In the genomic region with DNA sequence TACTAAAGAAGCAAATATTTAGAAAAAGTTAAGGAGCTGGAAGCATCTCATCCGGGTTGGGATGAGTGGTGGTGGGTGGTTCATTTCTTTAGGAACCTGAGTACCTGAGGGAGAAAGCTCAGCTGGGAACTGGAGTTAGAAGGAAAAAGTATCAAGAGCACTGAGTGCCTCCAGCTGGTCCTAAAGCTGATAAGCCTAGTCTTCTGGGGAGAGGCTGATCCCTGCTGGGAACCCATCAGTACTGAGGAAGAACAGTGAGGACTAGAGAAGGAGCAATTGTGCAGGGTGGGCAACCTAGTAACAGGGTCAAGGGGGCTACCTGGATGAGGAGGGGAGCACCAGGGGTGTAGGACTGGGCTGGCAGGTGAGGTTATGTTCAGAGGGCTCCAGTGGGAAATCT, we compare ENCODE assay signal across 30 cellular contexts.
A peak's percentile ranks its signal among the peaks of the same experiment; 100 is the strongest.
DNase-seq lines count a peak whose midpoint lies in the region; ATAC-seq and TF ChIP-seq lines count a peak whose summit lies in the region.
"Had no signal": no experiment of that assay in that cellular context is flagged by ENCODE, and none has a peak within 500 bp of the region (broad histone marks: within the 10 kb centered on the region; RNA-seq: fewer than 3 reads in every experiment).

No MANE protein-coding gene starts in this region.

- no peaks in the 10 kb centered on the region for H3K4me1 ChIP-seq in HEK293 (ENCODE audit: control insufficient read depth, insufficient read depth, low read length)

- H3K36me3 Mint-ChIP-seq in activated T-cell treated with anti-CD3 and anti-CD28 coated beads, Interleukin-2, amount 50 U/mL, for 24 hours (ENCODE audit: low read depth), result peaks cover 46% of the 10 kb centered on the region
- peaks cover 2% of the 10 kb centered on the region for H3K36me3 Mint-ChIP-seq in chondrocyte (ENCODE audit: low read depth)
- H3K36me3 Mint-ChIP-seq in stimulated activated memory B cell treated with anti-CD40 and anti-IgM and Interleukin-4, amounts not matched to agents 10 μg/mL and 1 μg/mL and 100 μg/mL, for 72 hours, result peaks cover 55% of the 10 kb centered on the region

- no peaks in the 10 kb centered on the region for H3K36me3 ChIP-seq in HEK293 (ENCODE audit: control insufficient read depth in 2 of 2, insufficient read depth in 1 of 2, low read length in 2 of 2)
- H3K36me3 ChIP-seq in brain microvascular endothelial cell (replicated peaks), result no peaks in the 10 kb centered on the region
- H3K36me3 ChIP-seq in H7 (replicated peaks; ENCODE audit: control insufficient read depth, insufficient read depth, low read length), result no peaks in the 10 kb centered on the region
- H3K36me3 ChIP-seq: ovary, suprapubic skin, upper lobe of right lung had no signal

- TF ChIP-seq CTCF in HEK293 (tag by site-specific recombination; IDR thresholded peaks at IDR 0.05) (no peak), chondrocyte (IDR thresholded peaks at IDR 0.05) (no peak), brain microvascular endothelial cell (IDR thresholded peaks at IDR 0.05; ENCODE audit: low read depth, low read length, missing control alignments) (no peak)

- H3K27me3 ChIP-seq in brain microvascular endothelial cell (replicated peaks), result no peaks in the 10 kb centered on the region
- H3K27me3 ChIP-seq in H7 (ENCODE audit: control insufficient read depth, insufficient read depth, low read length), result no peaks in the 10 kb centered on the region
- H3K27me3 ChIP-seq: ovary, suprapubic skin, upper lobe of right lung had no signal

- DNase-seq in activated T-cell treated with anti-CD3 and anti-CD28 coated beads, Interleukin-2, amount 50 U/mL, for 24 hours, result no peak
- DNase-seq in activated T-cell treated with anti-CD3 and anti-CD28 coated beads for 4 hours, result no peak
- DNase-seq in chondrocyte (ENCODE audit: low spot score), result no peak
- DNase-seq in brain microvascular endothelial cell, result no peak
- DNase-seq in HUDEP-2 (lab: John Stamatoyannopoulos, UW; ENCODE audit: unreplicated experiment in 76 of 76), result no peak
- DNase-seq in H7, result no peak
- DNase-seq: activated CD4-positive, alpha-beta T cell treated with anti-CD3 and anti-CD28 coated beads, Interleukin-2, amount 10 ng/mL, durations not matched to agents 24 days and 14 days; activated naive CD4-positive, alpha-beta T cell; activated T-cell treated with anti-CD3 and anti-CD28 coated beads, Interleukin-2, amount 50 U/mL, for 1 hour; AML-193; anterior cingulate cortex; hippocampal formation; left colon; mucosa of descending colon; NCI-H1417 treated with DMSO at 0.1 percent for 48 hours; NCI-H2029 treated with DMSO at 0.1 percent for 48 hours; NCI-H524 treated with DMSO at 0.1 percent for 48 hours; nephron progenitor cell; ovary; stimulated activated CD4-positive, alpha-beta T cell treated with anti-CD3 and anti-CD28 coated beads, Interleukin-15, amount 100 ng/mL, for 24 hours; stimulated activated CD4-positive, alpha-beta T cell treated with anti-CD3 and anti-CD28 coated beads, Interleukin-4, amount 100 ng/mL, for 4 hours; T-helper 9 cell; upper lobe of right lung had no signal

- H3K9me3 Mint-ChIP-seq in activated T-cell treated with anti-CD3 and anti-CD28 coated beads, Interleukin-2, amount 50 U/mL, for 24 hours, result no peaks in the 10 kb centered on the region
- H3K9me3 Mint-ChIP-seq in chondrocyte (ENCODE audit: low read depth), result no peaks in the 10 kb centered on the region
- no peaks in the 10 kb centered on the region for H3K9me3 Mint-ChIP-seq in stimulated activated memory B cell treated with anti-CD40 and anti-IgM and Interleukin-4, amounts not matched to agents 10 μg/mL and 1 μg/mL and 100 μg/mL, for 72 hours

- peak overlapping the region; percentile 26 for H3K27ac Mint-ChIP-seq in activated T-cell treated with anti-CD3 and anti-CD28 coated beads, Interleukin-2, amount 50 U/mL, for 24 hours
- H3K27ac Mint-ChIP-seq in chondrocyte (ENCODE audit: unreplicated experiment), result peak overlapping the region; percentile 11
- peak overlapping the region; percentile 46 for H3K27ac Mint-ChIP-seq in stimulated activated memory B cell treated with anti-CD40 and anti-IgM and Interleukin-4, amounts not matched to agents 10 μg/mL and 1 μg/mL and 100 μg/mL, for 72 hours
- H3K27ac Mint-ChIP-seq: nephron progenitor cell had no signal

- H3K4me1 Mint-ChIP-seq in activated T-cell treated with anti-CD3 and anti-CD28 coated beads, Interleukin-2, amount 50 U/mL, for 24 hours (ENCODE audit: low read depth), result peaks cover 85% of the 10 kb centered on the region
- peaks cover 7% of the 10 kb centered on the region for H3K4me1 Mint-ChIP-seq in chondrocyte (ENCODE audit: low read depth)
- H3K4me1 Mint-ChIP-seq in stimulated activated memory B cell treated with anti-CD40 and anti-IgM and Interleukin-4, amounts not matched to agents 10 μg/mL and 1 μg/mL and 100 μg/mL, for 72 hours, result peaks cover 12% of the 10 kb centered on the region
- H3K4me1 Mint-ChIP-seq: nephron progenitor cell had no signal

- H3K9me3 ChIP-seq in HEK293 (ENCODE audit: control insufficient read depth, insufficient read depth, low read depth, low read length), result no peaks in the 10 kb centered on the region
- H3K9me3 ChIP-seq: A549, mucosa of descending colon, suprapubic skin, upper lobe of right lung had no signal

- H3K4me3 ChIP-seq in HEK293 (ENCODE audit: low read depth, low read length) (no peak overlapping the region), brain microvascular endothelial cell (ENCODE audit: low read depth, low read length) (no peak overlapping the region), H7 (ENCODE audit: insufficient read depth, low read depth, low read length) (no peak overlapping the region)
- H3K4me3 ChIP-seq: A549, GM12878, mucosa of descending colon, ovary, suprapubic skin, upper lobe of right lung had no signal

- H3K27me3 Mint-ChIP-seq in activated T-cell treated with anti-CD3 and anti-CD28 coated beads, Interleukin-2, amount 50 U/mL, for 24 hours, result no peaks in the 10 kb centered on the region
- H3K27me3 Mint-ChIP-seq in chondrocyte (ENCODE audit: low read depth), result no peaks in the 10 kb centered on the region
- no peaks in the 10 kb centered on the region for H3K27me3 Mint-ChIP-seq in stimulated activated memory B cell treated with anti-CD40 and anti-IgM and Interleukin-4, amounts not matched to agents 10 μg/mL and 1 μg/mL and 100 μg/mL, for 72 hours
- H3K27me3 Mint-ChIP-seq: activated CD4-positive, alpha-beta T cell treated with anti-CD3 and anti-CD28 coated beads, Interleukin-2, amount 10 ng/mL, durations not matched to agents 24 days and 14 days had no signal

- ATAC-seq in stimulated activated memory B cell treated with anti-CD40 and anti-IgM and Interleukin-4, amounts not matched to agents 10 μg/mL and 1 μg/mL and 100 μg/mL, for 72 hours, result no peak
- ATAC-seq: A549, GM12878, HepG2, left colon, mucosa of descending colon, Right ventricle myocardium inferior, upper lobe of right lung had no signal

- in situ Hi-C loops in brain microvascular endothelial cell (cut with HindIII; ENCODE audit: low pct_ligation_motif_present, low sequenced_read_pairs), result no loop called here

- CTCF ChIA-PET in HEK293 (lab: Yijun Ruan, JAX), result interaction anchor here (0.6 kb wide), 1 partner anchor 266 kb away, joined by 3 read pairs; no protein-coding TSS in a partner anchor

- H3K27ac ChIP-seq in HEK293 (ENCODE audit: extremely low read depth, low read depth, low read length) (no peak overlapping the region), brain microvascular endothelial cell (no peak overlapping the region)
- H3K27ac ChIP-seq: A549, ovary, suprapubic skin, upper lobe of right lung had no signal

- H3K4me3 Mint-ChIP-seq in activated T-cell treated with anti-CD3 and anti-CD28 coated beads, Interleukin-2, amount 50 U/mL, for 24 hours, result no peak overlapping the region
- no peak overlapping the region for H3K4me3 Mint-ChIP-seq in chondrocyte (ENCODE audit: unreplicated experiment)
- no peak overlapping the region for H3K4me3 Mint-ChIP-seq in stimulated activated memory B cell treated with anti-CD40 and anti-IgM and Interleukin-4, amounts not matched to agents 10 μg/mL and 1 μg/mL and 100 μg/mL, for 72 hours
- H3K4me3 Mint-ChIP-seq: activated CD4-positive, alpha-beta T cell treated with anti-CD3 and anti-CD28 coated beads, Interleukin-2, amount 10 ng/mL, durations not matched to agents 24 days and 14 days; nephron progenitor cell had no signal

- POLR2A ChIA-PET in HEK293 (lab: Yijun Ruan, JAX), result no interaction called here

TF ChIP-seq in HEK293, 187 proteins besides CTCF, POLR2A, EP300 and RAD21:
- TF ChIP-seq, protein P1, sequence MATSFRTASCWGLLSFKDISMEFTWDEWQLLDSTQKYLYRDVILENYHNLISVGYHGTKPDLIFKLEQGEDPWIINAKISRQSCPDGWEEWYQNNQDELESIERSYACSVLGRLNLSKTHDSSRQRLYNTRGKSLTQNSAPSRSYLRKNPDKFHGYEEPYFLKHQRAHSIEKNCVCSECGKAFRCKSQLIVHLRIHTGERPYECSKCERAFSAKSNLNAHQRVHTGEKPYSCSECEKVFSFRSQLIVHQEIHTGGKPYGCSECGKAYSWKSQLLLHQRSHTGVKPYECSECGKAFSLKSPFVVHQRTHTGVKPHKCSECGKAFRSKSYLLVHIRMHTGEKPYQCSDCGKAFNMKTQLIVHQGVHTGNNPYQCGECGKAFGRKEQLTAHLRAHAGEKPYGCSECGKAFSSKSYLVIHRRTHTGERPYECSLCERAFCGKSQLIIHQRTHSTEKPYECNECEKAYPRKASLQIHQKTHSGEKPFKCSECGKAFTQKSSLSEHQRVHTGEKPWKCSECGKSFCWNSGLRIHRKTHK (tag by site-specific recombination; IDR thresholded peaks at IDR 0.05), result no peak
- TF ChIP-seq ZXDB (tag by site-specific recombination; IDR thresholded peaks at IDR 0.05), result no peak
- TF ChIP-seq ZIC2 (tag by site-specific recombination; IDR thresholded peaks at IDR 0.05), result peak; percentile 53
- TF ChIP-seq, protein P2, sequence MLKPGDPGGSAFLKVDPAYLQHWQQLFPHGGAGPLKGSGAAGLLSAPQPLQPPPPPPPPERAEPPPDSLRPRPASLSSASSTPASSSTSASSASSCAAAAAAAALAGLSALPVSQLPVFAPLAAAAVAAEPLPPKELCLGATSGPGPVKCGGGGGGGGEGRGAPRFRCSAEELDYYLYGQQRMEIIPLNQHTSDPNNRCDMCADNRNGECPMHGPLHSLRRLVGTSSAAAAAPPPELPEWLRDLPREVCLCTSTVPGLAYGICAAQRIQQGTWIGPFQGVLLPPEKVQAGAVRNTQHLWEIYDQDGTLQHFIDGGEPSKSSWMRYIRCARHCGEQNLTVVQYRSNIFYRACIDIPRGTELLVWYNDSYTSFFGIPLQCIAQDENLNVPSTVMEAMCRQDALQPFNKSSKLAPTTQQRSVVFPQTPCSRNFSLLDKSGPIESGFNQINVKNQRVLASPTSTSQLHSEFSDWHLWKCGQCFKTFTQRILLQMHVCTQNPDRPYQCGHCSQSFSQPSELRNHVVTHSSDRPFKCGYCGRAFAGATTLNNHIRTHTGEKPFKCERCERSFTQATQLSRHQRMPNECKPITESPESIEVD (tag by site-specific recombination; IDR thresholded peaks at IDR 0.05), result no peak
- TF ChIP-seq ZNF561 (tag by site-specific recombination; IDR thresholded peaks at IDR 0.05; ENCODE audit: borderline replicate concordance), result no peak
